ENCODE assay signal across 9 cellular contexts in genomic region chr9:134136117-134136996, GRCh38. TPM values are rescaled to one million over a fixed set of nuclear protein-coding genes. Genes with fewer than 3 reads are reported as not detected.
A peak's percentile ranks its signal among the peaks of the same experiment; 100 is the strongest.
DNase-seq lines count a peak whose midpoint lies in the region; ATAC-seq and TF ChIP-seq lines count a peak whose summit lies in the region.
"Had no signal": no experiment of that assay in that cellular context is flagged by ENCODE, and none has a peak within 500 bp of the region (broad histone marks: within the 10 kb centered on the region; RNA-seq: fewer than 3 reads in every experiment).

No MANE protein-coding gene starts in this region.

- H3K79me2 ChIP-seq in trophoblast cell (ENCODE audit: control insufficient read depth, insufficient read depth, low read length, poor library complexity) = peaks cover 25% of the 10 kb centered on the region

- peak overlapping the region; percentile 98 for H3K4ac ChIP-seq in trophoblast cell (ENCODE audit: low read depth, low read length)

- no peak overlapping the region for H2BK120ac ChIP-seq in trophoblast cell (ENCODE audit: insufficient read depth, low read length, poor library complexity)

- peaks cover 34% of the 10 kb centered on the region for H3K4me1 ChIP-seq in BLaER1
- peaks cover 16% of the 10 kb centered on the region for H3K4me1 ChIP-seq in foreskin keratinocyte
- peaks cover 13 to 20% of the 10 kb centered on the region in 2 experiments for H3K4me1 ChIP-seq in trophoblast cell (ENCODE audit: control insufficient read depth in 1 of 2, insufficient read depth in 2 of 2, low read length in 2 of 2)

- TF ChIP-seq CTCF in foreskin keratinocyte (conservative IDR thresholded peaks at IDR 0.05) = no peak

- peak overlapping the region; percentile 85 for H3K18ac ChIP-seq in trophoblast cell (ENCODE audit: low read length)

- H3K36me3 ChIP-seq in BLaER1 (peaks cover 43% of the 10 kb centered on the region), trophoblast cell (ENCODE audit: control insufficient read depth in 1 of 2, insufficient read depth in 2 of 2, low read length in 2 of 2) (peaks cover 14 to 16% of the 10 kb centered on the region in 2 experiments)

- peak overlapping the region; percentile 11 for H2BK5ac ChIP-seq in trophoblast cell (ENCODE audit: low read depth, low read length, poor library complexity)

- H4K8ac ChIP-seq in trophoblast cell (ENCODE audit: low read depth, low read length) = peak overlapping the region; percentile 75

- ATAC-seq in GM19023 (IDR thresholded peaks at IDR 0.05; ENCODE audit: unreplicated experiment) (peak; percentile 10), HG03460 (IDR thresholded peaks at IDR 0.05; ENCODE audit: unreplicated experiment) (peak; percentile 14), foreskin keratinocyte (no peak)

- peaks cover 10% of the 10 kb centered on the region for H3K79me1 ChIP-seq in trophoblast cell (ENCODE audit: low read length)

- H4K20me1 ChIP-seq in BLaER1 = peaks cover 51% of the 10 kb centered on the region

- H2AFZ ChIP-seq in trophoblast cell (ENCODE audit: insufficient read depth, low read length, poor library complexity) = peak overlapping the region; percentile 61

- peak overlapping the region; percentile 63 for H4K12ac ChIP-seq in trophoblast cell (ENCODE audit: low read depth, low read length)

- H2BK12ac ChIP-seq in trophoblast cell (ENCODE audit: low read length) = no peak overlapping the region

- WGBS in trophoblast cell (ENCODE audit: extremely low coverage, insufficient coverage, insufficient read length) = no CpG with 5 or more reads among the region's 93 CpGs

- H3K27ac ChIP-seq in BLaER1 = peak overlapping the region; percentile 94
- peak overlapping the region; percentile 63 for H3K27ac ChIP-seq in foreskin keratinocyte
- H3K27ac ChIP-seq in trophoblast cell (ENCODE audit: low read depth, low read length) = no peak overlapping the region

- peak overlapping the region; percentile 97 for H2AK5ac ChIP-seq in trophoblast cell (ENCODE audit: low read length)

- H3K9ac ChIP-seq in BLaER1 (peak overlapping the region; percentile 92), trophoblast cell (ENCODE audit: low read length) (peak overlapping the region; percentile 89)

- H3K4me3 ChIP-seq in BLaER1 (peak overlapping the region; percentile 97), trophoblast cell (ENCODE audit: low read depth, low read length) (peak overlapping the region; percentile 95)

- no peak overlapping the region for H3K23ac ChIP-seq in trophoblast cell (ENCODE audit: low read length)

- peak; percentile 31 for DNase-seq in activated CD8-positive, alpha-beta memory T cell treated with anti-CD3 and anti-CD28 coated beads, Interleukin-2, amount 50 U/mL, for 4 hours
- DNase-seq in foreskin keratinocyte (no peak), trophoblast cell (no peak), NCI-H226 (no peak), RKO (ENCODE audit: low spot score) (no peak)

- H3K9me3 ChIP-seq in BLaER1 = no peaks in the 10 kb centered on the region
- H3K9me3 ChIP-seq in trophoblast cell (ENCODE audit: insufficient read depth, low read depth, low read length) = peaks cover 2% of the 10 kb centered on the region

- H3K14ac ChIP-seq in trophoblast cell (ENCODE audit: low read length) = peak overlapping the region; percentile 90

- H3K4me2 ChIP-seq in BLaER1 (peak overlapping the region; percentile 89), trophoblast cell (ENCODE audit: low read length) (peak overlapping the region; percentile 76)

- H3K27me3 ChIP-seq in BLaER1 = no peaks in the 10 kb centered on the region
- no peaks in the 10 kb centered on the region for H3K27me3 ChIP-seq in foreskin keratinocyte
- no peaks in the 10 kb centered on the region for H3K27me3 ChIP-seq in trophoblast cell (ENCODE audit: insufficient read depth, low read length)

- H4K91ac ChIP-seq in trophoblast cell (ENCODE audit: low read depth, low read length) = peak overlapping the region; percentile 79

RNA-seq across cellular contexts. Expression of gene WDR5, which starts 0.5 kb away (rescaled TPM):
- 46.0 and 53.1 TPM in 2 replicates for total RNA-seq in foreskin keratinocyte
- polyA plus RNA-seq in foreskin keratinocyte = 38.5 and 47.0 TPM in 2 replicates
- polyA plus RNA-seq in trophoblast cell (2013) = 23.6 and 23.9 TPM in 2 replicates

RNA-seq across cellular contexts. Expression of gene RNU6ATAC, which starts 28.0 kb away (rescaled TPM):
- not detected in 2 replicates for total RNA-seq in foreskin keratinocyte
- not detected in 2 replicates for polyA plus RNA-seq in foreskin keratinocyte
- not detected in 2 replicates for polyA plus RNA-seq in trophoblast cell (2013)
- total RNA-seq: NCI-H460 had no signal
